Comparison of ENCODE assay signal across 16 cellular contexts in genomic region chr19:50969413-50969760, GRCh38. TPM values are rescaled to one million over a fixed set of nuclear protein-coding genes. Genes with fewer than 3 reads are reported as not detected.
DNase-seq lines count a peak whose midpoint lies in the region; FAIRE-seq and TF ChIP-seq lines count a peak whose summit lies in the region.
"Had no signal": no experiment of that assay in that cellular context is flagged by ENCODE, and none has a peak within 500 bp of the region (broad histone marks: within the 10 kb centered on the region; RNA-seq: fewer than 3 reads in every experiment).

Gene KLK6 (minus strand): TSS chr19:50969591. CDS start chr19:50968104, 1,487 bp downstream.

- H3K18ac ChIP-seq in mesendoderm (ENCODE audit: low read length), result no peak within 1 kb of the TSS

- peak; percentile 55 for DNase-seq in HPDE6-E6E7 (ENCODE audit: extremely low spot score)
- peak; percentile 51 for DNase-seq in bronchial epithelial cell (ENCODE audit: low read depth)
- peak; percentile 78 for DNase-seq in kidney
- DNase-seq in renal cortical epithelial cell (ENCODE audit: low read depth), result peak; percentile 28
- DNase-seq in OCI-M2 (lab: John Stamatoyannopoulos, UW; ENCODE audit: unreplicated experiment), result no peak
- DNase-seq in GF-D8 (lab: John Stamatoyannopoulos, UW), result no peak
- DNase-seq in iPS-NIHi11 (ENCODE audit: low spot score), result no peak
- no peak for DNase-seq in mesendoderm
- DNase-seq: activated T-cell treated with anti-CD3 and anti-CD28 coated beads, Interleukin-2, amount 50 U/mL, for 1 hour; AML-193; colonic mucosa; DND-41; NCI-H446 treated with DMSO at 0.1 percent for 48 hours; SW 1271; upper lobe of left lung had no signal

- H3K27me3 ChIP-seq in bronchial epithelial cell (ENCODE audit: control insufficient read depth, insufficient read depth, low read length) (no peaks in the 10 kb centered on the region), mesendoderm (ENCODE audit: insufficient read depth, low read length, poor library complexity) (no peaks in the 10 kb centered on the region)
- H3K27me3 ChIP-seq: colonic mucosa, upper lobe of left lung had no signal

- H3K4me1 ChIP-seq in kidney (ENCODE audit: control insufficient read depth in 1 of 2, insufficient read depth in 1 of 2, low read depth in 1 of 2, low read length in 2 of 2), result no peaks in the 10 kb centered on the region
- peaks cover 2% of the 10 kb centered on the region for H3K4me1 ChIP-seq in mesendoderm (ENCODE audit: control insufficient read depth, low read depth, low read length)
- H3K4me1 ChIP-seq: colonic mucosa, upper lobe of left lung had no signal

- no peaks in the 10 kb centered on the region for H3K79me1 ChIP-seq in mesendoderm (ENCODE audit: low read length)

- no peak within 1 kb of the TSS for H2BK15ac ChIP-seq in mesendoderm (replicated peaks; ENCODE audit: low read depth)

- no peak within 1 kb of the TSS for H2AK5ac ChIP-seq in mesendoderm (ENCODE audit: low read length)

- H3K56ac ChIP-seq in mesendoderm (ENCODE audit: low read length), result no peak within 1 kb of the TSS

- intact Hi-C loops in kidney (cut with DNase I), result no loop called here

- H3K4ac ChIP-seq in mesendoderm (ENCODE audit: low read depth, low read length), result no peak within 1 kb of the TSS

- H4K8ac ChIP-seq in mesendoderm (ENCODE audit: low read depth, low read length), result no peak within 1 kb of the TSS

- no peaks in the 10 kb centered on the region for H3K79me2 ChIP-seq in mesendoderm (ENCODE audit: control insufficient read depth, insufficient read depth, low read length)

- WGBS in mesendoderm (ENCODE audit: extremely low coverage, insufficient coverage, low lambda C conversion rate), result no CpG with 5 or more reads among the region's 19 CpGs

- H3K36me3 ChIP-seq in bronchial epithelial cell (ENCODE audit: control insufficient read depth, insufficient read depth, low read length) (no peaks in the 10 kb centered on the region), kidney (ENCODE audit: control insufficient read depth in 1 of 2, insufficient read depth in 2 of 2, low read length in 2 of 2) (no peaks in the 10 kb centered on the region), mesendoderm (ENCODE audit: control insufficient read depth, insufficient read depth, low read length) (no peaks in the 10 kb centered on the region)
- H3K36me3 ChIP-seq: colonic mucosa, upper lobe of left lung had no signal

- no peak within 1 kb of the TSS for H2BK5ac ChIP-seq in mesendoderm (ENCODE audit: low read length)

- no peak for FAIRE-seq in bronchial epithelial cell (lab: Jason Lieb, UNC)
- FAIRE-seq in kidney (lab: Jason Lieb, UNC), result no peak
- FAIRE-seq: GM12878 had no signal

- H3K9me3 ChIP-seq in kidney (ENCODE audit: control insufficient read depth in 1 of 2, low read length in 2 of 2), result no peaks in the 10 kb centered on the region
- H3K9me3 ChIP-seq: colonic mucosa, upper lobe of left lung had no signal

- TF ChIP-seq CTCF in bronchial epithelial cell (IDR thresholded peaks at IDR 0.05; ENCODE audit: insufficient read depth, low read length, severe bottlenecking) (no peak), kidney (IDR thresholded peaks at IDR 0.05; ENCODE audit: borderline replicate concordance, extremely low read depth, insufficient read depth) (no peak)

- H3K9ac ChIP-seq in kidney (ENCODE audit: low read length in 2 of 2) (no peak within 1 kb of the TSS), mesendoderm (ENCODE audit: low read length) (no peak within 1 kb of the TSS)

- H2BK120ac ChIP-seq in mesendoderm (ENCODE audit: low read depth, low read length), result no peak within 1 kb of the TSS

- H3K4me3 ChIP-seq in bronchial epithelial cell (ENCODE audit: low read depth, low read length) (no peak within 1 kb of the TSS), kidney (ENCODE audit: low read length in 2 of 2) (no peak within 1 kb of the TSS), mesendoderm (ENCODE audit: low read length) (no peak within 1 kb of the TSS)
- H3K4me3 ChIP-seq: colonic mucosa, GM12878, upper lobe of left lung had no signal

- no peak within 1 kb of the TSS for H4K5ac ChIP-seq in mesendoderm (ENCODE audit: low read length)

- H3K23ac ChIP-seq in mesendoderm (ENCODE audit: low read length), result no peak within 1 kb of the TSS

- no peak within 1 kb of the TSS for H3K4me2 ChIP-seq in mesendoderm (ENCODE audit: low read length)

- H3K27ac ChIP-seq in kidney (ENCODE audit: low read depth in 2 of 2, low read length in 2 of 2), result no peak within 1 kb of the TSS
- H3K27ac ChIP-seq in mesendoderm (ENCODE audit: low read depth, low read length), result no peak within 1 kb of the TSS
- H3K27ac ChIP-seq: colonic mucosa, upper lobe of left lung had no signal

RNA-seq across cellular contexts. Expression of gene KLK6, which starts in this region (rescaled TPM):
- total RNA-seq in bronchial epithelial cell, result 0.26 TPM in 2 replicates
- 15.0 TPM for total RNA-seq in kidney
- polyA plus RNA-seq in kidney (ENCODE audit: insufficient read depth, low read depth, low replicate concordance), result 30.3 TPM
- 1.0 and 16.8 TPM in 2 replicates for total RNA-seq in renal cortical epithelial cell
- polyA plus RNA-seq in mesendoderm (2013, experiment 1 of 2), result 0.60 TPM
- 0.69 TPM for polyA plus RNA-seq in mesendoderm (2013, experiment 2 of 2)
- total RNA-seq: colonic mucosa, GM12878, upper lobe of left lung had no signal
- polyA plus RNA-seq: GM12878 had no signal

Comparison
In these comparisons a context has a peak if more than half of its experiments do, and no peak if none do; other contexts are left out.
1. Peak in DNase-seq in bronchial epithelial cell; RNA of the gene not detected or under 1 TPM.
2. DNase-seq: peak in HPDE6-E6E7 (single experiment), kidney (single experiment) and renal cortical epithelial cell (single experiment); none in OCI-M2 (single experiment), GF-D8 (single experiment), iPS-NIHi11 (single experiment) and mesendoderm (single experiment).